In the genomic region with DNA sequence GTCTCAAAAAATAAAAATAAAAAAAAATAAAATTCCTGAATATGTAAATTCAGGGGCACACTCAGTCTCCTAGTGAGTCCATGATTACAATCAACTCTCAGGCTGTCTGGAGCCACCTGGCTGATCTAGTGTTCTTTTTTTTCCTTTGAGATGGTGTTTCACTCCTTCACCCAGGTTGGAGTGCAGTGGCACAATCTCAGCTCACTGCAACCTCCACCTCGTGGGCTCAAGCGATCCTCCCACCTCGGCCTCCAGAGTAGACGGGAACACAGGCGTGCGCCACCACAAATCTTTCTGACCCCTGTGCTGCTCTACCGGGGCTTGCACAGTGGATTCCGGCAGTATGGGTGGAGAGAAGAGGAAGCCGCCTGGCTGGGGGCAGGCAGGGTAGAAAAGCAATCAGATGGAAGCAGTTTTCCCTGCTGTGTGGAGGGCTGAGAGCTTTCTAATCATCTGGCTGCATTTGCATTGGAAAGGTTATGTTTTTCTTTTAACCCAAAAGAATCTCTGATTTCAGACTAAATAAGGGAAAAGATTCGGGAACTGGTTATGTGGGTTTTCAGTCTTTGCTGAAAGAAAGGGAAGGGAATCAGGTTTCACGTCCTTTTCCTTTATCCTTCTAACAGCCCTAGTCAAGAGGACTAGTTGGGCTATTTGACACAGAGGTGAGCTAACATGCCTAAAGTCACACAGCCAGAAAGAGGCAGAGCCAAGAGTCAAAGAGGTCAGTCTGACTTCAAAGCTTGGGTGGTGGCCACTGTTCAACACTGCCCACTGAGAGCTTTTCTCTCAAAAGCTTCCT, we compare ENCODE assay signal across 12 cellular contexts. TPM values are rescaled to one million over a fixed set of nuclear protein-coding genes. Genes with fewer than 3 reads are reported as not detected.
A peak's percentile ranks its signal among the peaks of the same experiment; 100 is the strongest.
DNase-seq lines count a peak whose midpoint lies in the region; ATAC-seq and TF ChIP-seq lines count a peak whose summit lies in the region.
"Had no signal": no experiment of that assay in that cellular context is flagged by ENCODE, and none has a peak within 500 bp of the region (broad histone marks: within the 10 kb centered on the region; RNA-seq: fewer than 3 reads in every experiment).

No MANE protein-coding gene starts in this region.

- peaks cover 20 to 66% of the 10 kb centered on the region in 2 experiments for H3K79me1 ChIP-seq in IMR-90 (ENCODE audit: low read depth in 1 of 2, low read length in 2 of 2)

- H3K18ac ChIP-seq in IMR-90 (ENCODE audit: low read depth, low read length), result peak overlapping the region; percentile 81

- H3K36me3 Mint-ChIP-seq in type B pancreatic cell, result peaks cover 5% of the 10 kb centered on the region

- CTCF ChIA-PET in IMR-90 (lab: Yijun Ruan, JAX), result no interaction called here

- H3K9me3 Mint-ChIP-seq in type B pancreatic cell, result no peaks in the 10 kb centered on the region
- H3K9me3 Mint-ChIP-seq: activated naive CD8-positive, alpha-beta T cell treated with anti-CD3 and anti-CD28 coated beads, Interleukin-2, amount 50 U/mL, for 24 hours; activated T-cell treated with anti-CD3 and anti-CD28 coated beads, Interleukin-2, amount 50 U/mL, for 4 hours; stimulated activated naive CD8-positive, alpha-beta T cell treated with anti-CD3 and anti-CD28 coated beads, Interleukin-15, amount 100 ng/mL, for 72 hours had no signal

- H3K14ac ChIP-seq in IMR-90 (replicated peaks; ENCODE audit: low read depth, low read length), result peak overlapping the region; percentile 66

- H4K5ac ChIP-seq in IMR-90 (ENCODE audit: low read depth, low read length), result peak overlapping the region; percentile 82

- H3K56ac ChIP-seq in IMR-90 (ENCODE audit: extremely low read depth, insufficient read depth, low read length), result peak overlapping the region; percentile 48; the same call in 1 of the 2 replicates

- H3K4ac ChIP-seq in IMR-90 (ENCODE audit: low read depth, low read length), result peak overlapping the region; percentile 80

- H2AK9ac ChIP-seq in IMR-90 (replicated peaks; ENCODE audit: low read depth, low read length, poor library complexity), result peak overlapping the region; percentile 84

- POLR2A ChIA-PET in IMR-90 (lab: Charles Lee; ENCODE audit: unreplicated experiment), result no interaction called here

- H3K27me3 Mint-ChIP-seq in type B pancreatic cell, result no peaks in the 10 kb centered on the region
- H3K27me3 Mint-ChIP-seq: activated naive CD8-positive, alpha-beta T cell treated with anti-CD3 and anti-CD28 coated beads, Interleukin-2, amount 50 U/mL, for 24 hours; stimulated activated naive CD8-positive, alpha-beta T cell treated with anti-CD3 and anti-CD28 coated beads, Interleukin-15, amount 100 ng/mL, for 72 hours had no signal

- peak overlapping the region; percentile 64 for H4K91ac ChIP-seq in IMR-90 (ENCODE audit: insufficient read depth, low read depth, low read length)

- DNase-seq in IMR-90 (peak; percentile 27), astrocyte of the spinal cord (ENCODE audit: low read depth, low spot score) (peak; percentile 70), iPS-NIHi7 (ENCODE audit: extremely low spot score) (peak; percentile 74), type B pancreatic cell (ENCODE audit: extremely low spot score, unreplicated experiment) (no peak), inferior parietal cortex (ENCODE audit: extremely low spot score) (no peak), A172 (ENCODE audit: low spot score) (no peak), NCI-H510A (lab: John Stamatoyannopoulos, UW) (no peak)
- DNase-seq: activated CD4-positive, alpha-beta T cell treated with anti-CD3 and anti-CD28 coated beads for 48 hours; activated naive CD8-positive, alpha-beta T cell treated with anti-CD3 and anti-CD28 coated beads, Interleukin-2, amount 50 U/mL, for 24 hours; activated T-cell treated with anti-CD3 and anti-CD28 coated beads, Interleukin-2, amount 50 U/mL, for 4 hours; HCEC 1CT; stimulated activated naive CD8-positive, alpha-beta T cell treated with anti-CD3 and anti-CD28 coated beads, Interleukin-15, amount 100 ng/mL, for 72 hours had no signal

- H2BK20ac ChIP-seq in IMR-90 (ENCODE audit: low read depth, low read length), result peak overlapping the region; percentile 68

- dilution Hi-C loops in IMR-90 (cut with HindIII; ENCODE audit: low sequenced_read_pairs, unreplicated experiment), result no loop called here

- TF ChIP-seq CTCF in IMR-90 (conservative IDR thresholded peaks at IDR 0.05; ENCODE audit: low read depth, low read length) (no peak), astrocyte of the spinal cord (IDR thresholded peaks at IDR 0.05; ENCODE audit: low read depth, low read length) (no peak), type B pancreatic cell (conservative IDR thresholded peaks at IDR 0.05) (no peak)

- no peak overlapping the region for H3K9ac ChIP-seq in IMR-90 (ENCODE audit: low read depth, low read length)

- H2AFZ ChIP-seq in IMR-90 (replicated peaks; ENCODE audit: low read length, poor library complexity), result peak overlapping the region; percentile 59

- H4K8ac ChIP-seq in IMR-90 (ENCODE audit: low read depth in 2 of 2, low read length in 2 of 2), result peak overlapping the region; percentile 26 to 79

- no peak for TF ChIP-seq RAD21 in IMR-90 (IDR thresholded peaks at IDR 0.05; ENCODE audit: low read length)

- no peak overlapping the region for H3K4me2 ChIP-seq in IMR-90 (ENCODE audit: low read depth, low read length)

- H2BK120ac ChIP-seq in IMR-90 (ENCODE audit: low read depth, low read length), result peak overlapping the region; percentile 84

- H3K27me3 ChIP-seq in IMR-90 (ENCODE audit: control insufficient read depth, insufficient read depth, low read length), result no peaks in the 10 kb centered on the region

- peaks cover 24% of the 10 kb centered on the region for H3K9me1 ChIP-seq in IMR-90 (ENCODE audit: insufficient read depth, low read length)

- H2BK5ac ChIP-seq in IMR-90 (ENCODE audit: low read depth, low read length, poor library complexity, severe bottlenecking), result peak overlapping the region; percentile 44

- peaks cover 23% of the 10 kb centered on the region for H3K4me1 ChIP-seq in IMR-90 (ENCODE audit: control insufficient read depth, insufficient read depth, low read length)

- no peak for TF ChIP-seq POLR2A in IMR-90 (IDR thresholded peaks at IDR 0.05; ENCODE audit: low read depth, low read length)

- H3K36me3 ChIP-seq in IMR-90 (ENCODE audit: control insufficient read depth, insufficient read depth, low read length), result peaks cover 13% of the 10 kb centered on the region

- peaks cover 31% of the 10 kb centered on the region for H3K4me1 Mint-ChIP-seq in type B pancreatic cell (ENCODE audit: unreplicated experiment)
- H3K4me1 Mint-ChIP-seq: activated naive CD8-positive, alpha-beta T cell treated with anti-CD3 and anti-CD28 coated beads, Interleukin-2, amount 50 U/mL, for 24 hours; stimulated activated naive CD8-positive, alpha-beta T cell treated with anti-CD3 and anti-CD28 coated beads, Interleukin-15, amount 100 ng/mL, for 72 hours had no signal

- in situ Hi-C loops in IMR-90 (cut with MboI; ENCODE audit: low sequenced_read_pairs), result no loop called here
- in situ Hi-C loops in astrocyte of the spinal cord (cut with HindIII; ENCODE audit: low sequenced_read_pairs), result no loop called here

- H2AK5ac ChIP-seq in IMR-90 (ENCODE audit: low read depth, low read length), result peak overlapping the region; percentile 86; the same call in 1 of the 2 replicates

- 100% methylated on average over 1 of the region's 11 CpGs; no CpG with 5 or more reads in 1 of the 2 experiments for WGBS in IMR-90 (ENCODE audit: extremely low coverage in 2 of 2, insufficient read length in 1 of 2), 2 experiments

- H3K27ac ChIP-seq in IMR-90 (ENCODE audit: insufficient read depth, low read length), result peak overlapping the region; percentile 69; the same call in 1 of the 2 replicates

- H3K27ac Mint-ChIP-seq in type B pancreatic cell, result peak overlapping the region; percentile 92
- H3K27ac Mint-ChIP-seq: activated naive CD8-positive, alpha-beta T cell treated with anti-CD3 and anti-CD28 coated beads, Interleukin-2, amount 50 U/mL, for 24 hours; stimulated activated naive CD8-positive, alpha-beta T cell treated with anti-CD3 and anti-CD28 coated beads, Interleukin-15, amount 100 ng/mL, for 72 hours had no signal

- no peak for ATAC-seq in IMR-90 (ENCODE audit: low read depth)
- ATAC-seq: activated naive CD8-positive, alpha-beta T cell treated with anti-CD3 and anti-CD28 coated beads, Interleukin-2, amount 50 U/mL, for 24 hours; activated T-cell treated with anti-CD3 and anti-CD28 coated beads, Interleukin-2, amount 50 U/mL, for 4 hours; stimulated activated naive CD8-positive, alpha-beta T cell treated with anti-CD3 and anti-CD28 coated beads, Interleukin-15, amount 100 ng/mL, for 72 hours had no signal

- H3K4me3 ChIP-seq in IMR-90 (ENCODE audit: insufficient read depth, low read depth, low read length) (no peak overlapping the region), astrocyte of the spinal cord (ENCODE audit: low read depth, low read length) (no peak overlapping the region)

- H3K9me3 ChIP-seq in IMR-90 (ENCODE audit: control insufficient read depth, insufficient read depth, low read length), result no peaks in the 10 kb centered on the region

- peak overlapping the region; percentile 17 for H3K4me3 Mint-ChIP-seq in type B pancreatic cell
- H3K4me3 Mint-ChIP-seq: activated naive CD8-positive, alpha-beta T cell treated with anti-CD3 and anti-CD28 coated beads, Interleukin-2, amount 50 U/mL, for 24 hours; activated T-cell treated with anti-CD3 and anti-CD28 coated beads, Interleukin-2, amount 50 U/mL, for 4 hours; stimulated activated naive CD8-positive, alpha-beta T cell treated with anti-CD3 and anti-CD28 coated beads, Interleukin-15, amount 100 ng/mL, for 72 hours had no signal

- BruUV-seq in IMR-90 (replicated peaks; lab: Mats Ljungman, UMichigan), result no TSS peak

- peak overlapping the region; percentile 51; the same call in 1 of the 3 replicates for H2BK15ac ChIP-seq in IMR-90 (ENCODE audit: low read depth, low read length)

- no peaks in the 10 kb centered on the region for H4K20me1 ChIP-seq in IMR-90 (ENCODE audit: insufficient read depth, low read length)

- peak overlapping the region; percentile 66; the same call in 1 of the 2 replicates for H3K23ac ChIP-seq in IMR-90 (ENCODE audit: low read depth, low read length)

- intact Hi-C loops in IMR-90 (cut with micrococcal nuclease), result no loop called here

RNA-seq across cellular contexts. Expression of a gene that starts 26.3 kb away (rescaled TPM):
- 1.9 and 2.2 TPM in 2 replicates for total RNA-seq in IMR-90 (2012; rRNA removed)
- 1.9 and 2.2 TPM in 2 replicates for polyA plus RNA-seq in IMR-90 (2012; rRNA removed)
- polyA plus RNA-seq in IMR-90 (2012; cell fraction: cytosol; rRNA removed), result 1.4 and 1.5 TPM in 2 replicates
- 1.2 and 1.6 TPM in 2 replicates for polyA plus RNA-seq in IMR-90 (2012; cell fraction: nucleus; rRNA removed; ENCODE audit: low replicate concordance)
- 9.9 and 28.5 TPM in 2 replicates for total RNA-seq in type B pancreatic cell (ENCODE audit: low replicate concordance)
- 12.4 and 12.5 TPM in 2 replicates for total RNA-seq in A172 (2014; rRNA removed; shearing (Covaris generic))

RNA-seq across cellular contexts. Expression of a gene that starts 36.7 kb away (rescaled TPM):
- total RNA-seq in IMR-90 (2012; rRNA removed), result 35.6 and 36.9 TPM in 2 replicates
- 62.7 and 75.3 TPM in 2 replicates for polyA plus RNA-seq in IMR-90 (2012; rRNA removed)
- 64.9 and 68.1 TPM in 2 replicates for polyA plus RNA-seq in IMR-90 (2012; cell fraction: cytosol; rRNA removed)
- 82.5 and 192 TPM in 2 replicates for polyA plus RNA-seq in IMR-90 (2012; cell fraction: nucleus; rRNA removed; ENCODE audit: low replicate concordance)
- 9.4 and 20.9 TPM in 2 replicates for total RNA-seq in type B pancreatic cell (ENCODE audit: low replicate concordance)
- total RNA-seq in A172 (2014; rRNA removed; shearing (Covaris generic)), result 87.2 and 93.4 TPM in 2 replicates

Comparison
In these comparisons a context has a peak if more than half of its experiments do, and no peak if none do; other contexts are left out.
1. DNase-seq: peak in IMR-90 (single experiment), astrocyte of the spinal cord (single experiment) and iPS-NIHi7 (single experiment); none in type B pancreatic cell (single experiment), inferior parietal cortex (single experiment), A172 (single experiment) and NCI-H510A (single experiment).